In genomic region chr14:100608586-100609330, GRCh38 we compare ENCODE assay signal across 1 cellular context.
TF ChIP-seq lines count a peak whose summit lies in the region.

No MANE protein-coding gene starts in this region.

TF ChIP-seq in HepG2, 621 proteins besides CTCF, POLR2A, EP300 and RAD21:
- TF ChIP-seq ZFYVE20 (CRISPR knock-in tag; IDR thresholded peaks at IDR 0.05; ENCODE audit: borderline replicate concordance, low read depth) (no peak), RARG (CRISPR knock-in tag; IDR thresholded peaks at IDR 0.05; ENCODE audit: low read depth) (no peak), ZNF660 (CRISPR knock-in tag; IDR thresholded peaks at IDR 0.05; ENCODE audit: borderline replicate concordance, low read depth) (no peak), ZNF576 (CRISPR knock-in tag; IDR thresholded peaks at IDR 0.05) (no peak), NR2F1 (CRISPR knock-in tag; IDR thresholded peaks at IDR 0.05) (no peak), KMT2A (CRISPR knock-in tag; IDR thresholded peaks at IDR 0.05) (no peak), KDM4B (CRISPR knock-in tag; IDR thresholded peaks at IDR 0.05) (no peak), ZNF83 (CRISPR knock-in tag; IDR thresholded peaks at IDR 0.05; ENCODE audit: borderline replicate concordance) (no peak), RNF2 (conservative IDR thresholded peaks at IDR 0.05; ENCODE audit: low read depth) (no peak), ZNF552 (CRISPR knock-in tag; IDR thresholded peaks at IDR 0.05; ENCODE audit: borderline replicate concordance) (no peak), ZNF772 (CRISPR knock-in tag; IDR thresholded peaks at IDR 0.05) (no peak), ZBTB20 (CRISPR knock-in tag; IDR thresholded peaks at IDR 0.05; ENCODE audit: borderline replicate concordance, low read depth) (no peak)
